ENCODE assay signal across 18 cellular contexts in genomic region chr4:48640699-48641098, GRCh38.
DNase-seq lines count a peak whose midpoint lies in the region; ATAC-seq, FAIRE-seq and TF ChIP-seq lines count a peak whose summit lies in the region.
"Had no signal": no experiment of that assay in that cellular context is flagged by ENCODE, and none has a peak within 500 bp of the region (broad histone marks: within the 10 kb centered on the region; RNA-seq: fewer than 3 reads in every experiment).

No MANE protein-coding gene starts in this region.

- intact Hi-C loops in CD4-positive, alpha-beta T cell (cut with DNase I, micrococcal nuclease) = no loop called here
- intact Hi-C loops in endothelial cell of umbilical vein (cut with micrococcal nuclease) = no loop called here

- no peak for TF ChIP-seq POLR2A in endothelial cell of umbilical vein (IDR thresholded peaks at IDR 0.05; ENCODE audit: low read depth, low read length)

- no peaks in the 10 kb centered on the region for H3K36me3 ChIP-seq in endothelial cell of umbilical vein (ENCODE audit: control insufficient read depth in 2 of 2, extremely low read depth in 1 of 2, insufficient read depth in 2 of 2, low read length in 2 of 2)
- H3K36me3 ChIP-seq: Peyer's patch had no signal

- peaks cover 20% of the 10 kb centered on the region for H3K36me3 Mint-ChIP-seq in CD4-positive, alpha-beta T cell (ENCODE audit: low read depth)
- no peaks in the 10 kb centered on the region for H3K36me3 Mint-ChIP-seq in osteocyte (ENCODE audit: unreplicated experiment)
- peaks cover 12% of the 10 kb centered on the region for H3K36me3 Mint-ChIP-seq in T-helper 2 cell treated with Interferon-gamma antibody and Interleukin-4, amounts not matched to agents 5 μg/mL and 100 μg/mL, for 36 hours (ENCODE audit: low read depth)

- no peaks in the 10 kb centered on the region for H4K20me1 ChIP-seq in endothelial cell of umbilical vein (replicated peaks; ENCODE audit: control insufficient read depth, extremely low read depth, insufficient read depth, low read length)

- no TSS peak for BruUV-seq in endothelial cell of umbilical vein (replicated peaks; lab: Mats Ljungman, UMichigan)

- no peak overlapping the region for H3K4me3 Mint-ChIP-seq in CD4-positive, alpha-beta T cell
- no peak overlapping the region for H3K4me3 Mint-ChIP-seq in osteocyte (ENCODE audit: unreplicated experiment)
- no peak overlapping the region for H3K4me3 Mint-ChIP-seq in T-helper 2 cell treated with Interferon-gamma antibody and Interleukin-4, amounts not matched to agents 5 μg/mL and 100 μg/mL, for 36 hours

- peaks cover 41% of the 10 kb centered on the region for H3K4me1 ChIP-seq in endothelial cell of umbilical vein (ENCODE audit: control insufficient read depth, extremely low read depth, insufficient read depth, low read length)
- H3K4me1 ChIP-seq: Caco-2 had no signal

- no peaks in the 10 kb centered on the region for H3K27me3 ChIP-seq in CD4-positive, alpha-beta T cell (ENCODE audit: control insufficient read depth, insufficient read depth, low read length)
- no peaks in the 10 kb centered on the region for H3K27me3 ChIP-seq in endothelial cell of umbilical vein (ENCODE audit: control insufficient read depth in 2 of 2, insufficient read depth in 2 of 2, low read length in 2 of 2)
- H3K27me3 ChIP-seq: Peyer's patch had no signal

- no peak for DNase-seq in CD4-positive, alpha-beta T cell
- DNase-seq in endothelial cell of umbilical vein (ENCODE audit: low read depth, low spot score) (peak; percentile 78), osteocyte (ENCODE audit: extremely low spot score, unreplicated experiment) (no peak), NCI-H446 (lab: John Stamatoyannopoulos, UW) (no peak)
- no peak for DNase-seq in T-helper 2 cell treated with Interferon-gamma antibody and Interleukin-4, amounts not matched to agents 5 μg/mL and 100 μg/mL, for 36 hours (ENCODE audit: low spot score)
- DNase-seq: ACHN, Caco-2, DMS153, H7, NCI-H1048, NCI-H1436 treated with DMSO at 0.1 percent for 48 hours, NCI-H2029 treated with DMSO at 0.1 percent for 48 hours, NCI-H2171 treated with DMSO at 0.1 percent for 48 hours, Peyer's patch, Right ventricle myocardium superior had no signal

- no peak for TF ChIP-seq CTCF in CD4-positive, alpha-beta T cell (IDR thresholded peaks at IDR 0.05)
- TF ChIP-seq CTCF in VCaP (conservative IDR thresholded peaks at IDR 0.05) (no peak), endothelial cell of umbilical vein (IDR thresholded peaks at IDR 0.05; ENCODE audit: extremely low read depth in 1 of 2, insufficient read depth in 1 of 2, low read depth in 1 of 2, low read length in 2 of 2) (no peak), osteocyte (IDR thresholded peaks at IDR 0.05) (no peak)

- no peaks in the 10 kb centered on the region for H3K9me1 ChIP-seq in endothelial cell of umbilical vein (replicated peaks; ENCODE audit: control insufficient read depth, extremely low read depth, insufficient read depth, low read length)

- H3K9me3 Mint-ChIP-seq in CD4-positive, alpha-beta T cell = no peaks in the 10 kb centered on the region
- H3K9me3 Mint-ChIP-seq in osteocyte (ENCODE audit: unreplicated experiment) = no peaks in the 10 kb centered on the region
- H3K9me3 Mint-ChIP-seq in T-helper 2 cell treated with Interferon-gamma antibody and Interleukin-4, amounts not matched to agents 5 μg/mL and 100 μg/mL, for 36 hours = no peaks in the 10 kb centered on the region

- H3K9me3 ChIP-seq in CD4-positive, alpha-beta T cell (ENCODE audit: control insufficient read depth, low read length) = no peaks in the 10 kb centered on the region
- H3K9me3 ChIP-seq in endothelial cell of umbilical vein (replicated peaks; ENCODE audit: control insufficient read depth, insufficient read depth, low read length) = no peaks in the 10 kb centered on the region
- H3K9me3 ChIP-seq: Caco-2, Peyer's patch had no signal

- H2AFZ ChIP-seq in endothelial cell of umbilical vein (ENCODE audit: low read depth, low read length) = no peak overlapping the region

- H3K9ac ChIP-seq in endothelial cell of umbilical vein (replicated peaks; ENCODE audit: extremely low read depth, insufficient read depth, low read length) = no peak overlapping the region

- CTCF ChIA-PET in CD4-positive, alpha-beta T cell (lab: Charles Lee) = interaction anchor here (1.2 kb wide), 1 partner anchor 47 kb away, joined by 3 read pairs; no protein-coding TSS in a partner anchor
- CTCF ChIA-PET in endothelial cell of umbilical vein (lab: Charles Lee) = interaction anchor here (0.7 to 1.7 kb wide), 10 partner anchors 10 to 206 kb away, joined by 3 to 5 read pairs (median 3); no protein-coding TSS in a partner anchor

- H3K27ac Mint-ChIP-seq in CD4-positive, alpha-beta T cell = peak overlapping the region; percentile 22
- peak overlapping the region; percentile 11 for H3K27ac Mint-ChIP-seq in osteocyte (ENCODE audit: unreplicated experiment)
- H3K27ac Mint-ChIP-seq in T-helper 2 cell treated with Interferon-gamma antibody and Interleukin-4, amounts not matched to agents 5 μg/mL and 100 μg/mL, for 36 hours = no peak overlapping the region

- FAIRE-seq in endothelial cell of umbilical vein (lab: Jason Lieb, UNC) = peak; percentile 48

- POLR2A ChIA-PET in CD4-positive, alpha-beta T cell (lab: Charles Lee) = no interaction called here
- POLR2A ChIA-PET in endothelial cell of umbilical vein (lab: Charles Lee) = no interaction called here

- H3K4me3 ChIP-seq in endothelial cell of umbilical vein (replicated peaks in 1 of 3; ENCODE audit: insufficient read depth in 1 of 3, low read depth in 1 of 3, low read length in 3 of 3) = no peak overlapping the region
- H3K4me3 ChIP-seq: Peyer's patch had no signal

- H3K27ac ChIP-seq in CD4-positive, alpha-beta T cell (ENCODE audit: low read depth, low read length) = no peak overlapping the region
- H3K27ac ChIP-seq in VCaP (peak overlapping the region; percentile 17), endothelial cell of umbilical vein (ENCODE audit: insufficient read depth, low read depth, low read length) (no peak overlapping the region)
- H3K27ac ChIP-seq: Peyer's patch had no signal

- H3K79me2 ChIP-seq in endothelial cell of umbilical vein (ENCODE audit: control insufficient read depth, insufficient read depth, low read length) = peaks cover 38% of the 10 kb centered on the region

- peak overlapping the region; percentile 59 for H3K4me2 ChIP-seq in endothelial cell of umbilical vein (ENCODE audit: insufficient read depth, low read length)

- ATAC-seq in CD4-positive, alpha-beta T cell (ENCODE audit: poor library complexity) = no peak
- no peak for ATAC-seq in esophagus mucosa
- ATAC-seq in GM19395 (IDR thresholded peaks at IDR 0.05; ENCODE audit: unreplicated experiment) = no peak

- H3K4me1 Mint-ChIP-seq in CD4-positive, alpha-beta T cell (ENCODE audit: low read depth) = peaks cover 65% of the 10 kb centered on the region
- H3K4me1 Mint-ChIP-seq in osteocyte (ENCODE audit: unreplicated experiment) = peaks cover 38% of the 10 kb centered on the region
- peaks cover 22% of the 10 kb centered on the region for H3K4me1 Mint-ChIP-seq in T-helper 2 cell treated with Interferon-gamma antibody and Interleukin-4, amounts not matched to agents 5 μg/mL and 100 μg/mL, for 36 hours (ENCODE audit: low read depth)

- dilution Hi-C loops in endothelial cell of umbilical vein (cut with MboI; ENCODE audit: extremely low pct_ligation_motif_present, low sequenced_read_pairs) = no loop called here

- H3K27me3 Mint-ChIP-seq in CD4-positive, alpha-beta T cell = no peaks in the 10 kb centered on the region
- no peaks in the 10 kb centered on the region for H3K27me3 Mint-ChIP-seq in osteocyte (ENCODE audit: unreplicated experiment)
- no peaks in the 10 kb centered on the region for H3K27me3 Mint-ChIP-seq in T-helper 2 cell treated with Interferon-gamma antibody and Interleukin-4, amounts not matched to agents 5 μg/mL and 100 μg/mL, for 36 hours (ENCODE audit: low read depth)

TF ChIP-seq in endothelial cell of umbilical vein, 7 proteins besides CTCF, POLR2A, EP300 and RAD21:
- TF ChIP-seq MYC (IDR thresholded peaks at IDR 0.05; ENCODE audit: low read depth, low read length) (no peak), FOS (IDR thresholded peaks at IDR 0.05; ENCODE audit: borderline replicate concordance, insufficient read depth, low read length) (no peak), GATA2 (IDR thresholded peaks at IDR 0.05; ENCODE audit: insufficient read depth, insufficient read length, low read depth, low read length) (no peak), POLR2AphosphoS5 (IDR thresholded peaks at IDR 0.05; ENCODE audit: insufficient read depth, low read depth, low read length) (no peak), JUN (IDR thresholded peaks at IDR 0.05; ENCODE audit: borderline replicate concordance, insufficient read depth, insufficient read length, low read depth) (no peak), MAX (IDR thresholded peaks at IDR 0.05; ENCODE audit: insufficient read depth, insufficient read length) (no peak), EZH2 (IDR thresholded peaks at IDR 0.05; ENCODE audit: borderline replicate concordance, low read depth, low read length, severe bottlenecking) (no peak)
